ENCODE assay signal across 1 cellular context in the genomic region with DNA sequence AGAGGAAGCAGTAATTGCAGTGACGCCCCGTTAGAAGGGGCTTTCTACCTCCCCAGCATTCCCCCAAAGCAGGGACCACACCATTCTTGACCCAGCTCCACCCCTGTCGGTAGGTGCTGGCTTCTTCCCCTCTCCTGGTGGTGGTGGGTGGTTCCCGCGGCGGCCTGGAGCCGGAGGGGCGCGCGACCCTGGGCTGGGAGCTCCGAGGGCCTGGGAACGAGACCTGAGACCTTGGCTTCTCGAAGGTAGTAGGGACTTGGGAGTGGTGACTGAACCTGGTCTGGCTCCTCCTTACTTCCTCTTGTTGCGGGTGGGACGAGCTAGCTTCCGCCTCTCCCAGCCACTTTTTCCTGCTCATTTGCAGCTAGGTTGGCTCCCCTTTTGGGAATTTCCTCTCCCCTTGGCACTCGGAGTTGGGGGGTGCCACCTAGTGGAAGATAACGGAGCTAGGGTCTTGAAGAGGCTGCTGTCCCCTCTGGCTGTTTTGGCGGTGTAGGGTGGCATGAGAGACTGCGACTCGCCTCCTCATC.
TF ChIP-seq lines count a peak whose summit lies in the region.

No MANE protein-coding gene starts in this region.

TF ChIP-seq in HepG2, 621 proteins besides CTCF, POLR2A, EP300 and RAD21 (continued from another document and continues in another):
- TF ChIP-seq ZBTB40 (IDR thresholded peaks at IDR 0.05): no peak
- 0 out of 2 replicates have a peak, but pooled peaks have one; percentile 6 for TF ChIP-seq ZBTB40 (CRISPR knock-in tag; IDR thresholded peaks at IDR 0.05)
- no peak for TF ChIP-seq ZNF235 (CRISPR knock-in tag; IDR thresholded peaks at IDR 0.05; ENCODE audit: borderline replicate concordance)
- TF ChIP-seq HCFC1 (IDR thresholded peaks at IDR 0.05; ENCODE audit: low read depth, low read length): no peak
- 0 out of 2 replicates have a peak, but pooled peaks have one; percentile 16 for TF ChIP-seq ZNF331 (CRISPR knock-in tag; IDR thresholded peaks at IDR 0.05)
- TF ChIP-seq ATF7 (IDR thresholded peaks at IDR 0.05): no peak
- 0 out of 2 replicates have a peak, but pooled peaks have one; percentile 1 for TF ChIP-seq ATF7 (CRISPR knock-in tag; IDR thresholded peaks at IDR 0.05)
- TF ChIP-seq PRPF4 (IDR thresholded peaks at IDR 0.05; ENCODE audit: low read depth, low read length, poor library complexity, severe bottlenecking): no peak
- TF ChIP-seq KDM5A (IDR thresholded peaks at IDR 0.05; ENCODE audit: borderline replicate concordance, low read length): no peak
- TF ChIP-seq ZNF446 (CRISPR knock-in tag; IDR thresholded peaks at IDR 0.05): peak; percentile 67; the same call in 1 of the 2 replicates
- TF ChIP-seq MTA3 (CRISPR knock-in tag; IDR thresholded peaks at IDR 0.05): no peak
- TF ChIP-seq ARID5B (CRISPR knock-in tag; IDR thresholded peaks at IDR 0.05): 0 out of 2 replicates have a peak, but pooled peaks have one; percentile 3
- TF ChIP-seq MAX (IDR thresholded peaks at IDR 0.05): no peak
- 0 out of 2 replicates have a peak, but pooled peaks have one; percentile 25 for TF ChIP-seq ZNF609 (CRISPR knock-in tag; IDR thresholded peaks at IDR 0.05; ENCODE audit: borderline replicate concordance)
- peak; percentile 37; the same call in 1 of the 3 replicates for TF ChIP-seq MXI1 (IDR thresholded peaks at IDR 0.05; ENCODE audit: borderline replicate concordance, low read depth, low read length)
- TF ChIP-seq ZNF10 (CRISPR knock-in tag; IDR thresholded peaks at IDR 0.05; ENCODE audit: borderline replicate concordance, low read depth): no peak
- peak; percentile 6; the same call in 1 of the 2 replicates for TF ChIP-seq ZNF441 (CRISPR knock-in tag; IDR thresholded peaks at IDR 0.05; ENCODE audit: borderline replicate concordance)
- TF ChIP-seq ZNF225 (CRISPR knock-in tag; IDR thresholded peaks at IDR 0.05): 0 out of 2 replicates have a peak, but pooled peaks have one; percentile 48
- no peak for TF ChIP-seq ARNTL (CRISPR knock-in tag; IDR thresholded peaks at IDR 0.05)
- no peak for TF ChIP-seq REST (IDR thresholded peaks at IDR 0.05; ENCODE audit: borderline replicate concordance in 1 of 2, low read depth in 1 of 2, low read length in 2 of 2)
- TF ChIP-seq ZNF83 (CRISPR knock-in tag; IDR thresholded peaks at IDR 0.05; ENCODE audit: borderline replicate concordance): 0 out of 2 replicates have a peak, but pooled peaks have one; percentile 63
